Comparison of ENCODE assay signal across 8 cellular contexts in genomic region chr21:39387461-39388037, GRCh38. TPM values are rescaled to one million over a fixed set of nuclear protein-coding genes. Genes with fewer than 3 reads are reported as not detected.
DNase-seq lines count a peak whose midpoint lies in the region; ATAC-seq and TF ChIP-seq lines count a peak whose summit lies in the region.

No MANE protein-coding gene starts in this region.

- H3K36me3 ChIP-seq in BLaER1 (peaks cover 38% of the 10 kb centered on the region), adipocyte (ENCODE audit: control insufficient read depth, insufficient read depth, low read length, severe bottlenecking) (peaks cover 15% of the 10 kb centered on the region), heart right ventricle (peaks cover 0 to 28% (median 11%) of the 10 kb centered on the region in 9 donors), tibial nerve (peaks cover 0 to 32% (median 9%) of the 10 kb centered on the region in 3 donors)

- H3K27ac ChIP-seq in BLaER1 (peak overlapping the region; percentile 77), heart right ventricle (peak overlapping the region in 9 of 10 donors; percentile 6 to 83 (median 67)), tibial nerve (peak overlapping the region; percentile 65 to 81 (median 72))

- H3K9ac ChIP-seq in BLaER1: peak overlapping the region; percentile 77
- peak overlapping the region; percentile 87 for H3K9ac ChIP-seq in adipocyte (ENCODE audit: low read length)

- H3K9me3 ChIP-seq in BLaER1: no peaks in the 10 kb centered on the region
- H3K9me3 ChIP-seq in adipocyte (ENCODE audit: control insufficient read depth, low read length): no peaks in the 10 kb centered on the region
- H3K9me3 ChIP-seq in heart right ventricle: no peaks in the 10 kb centered on the region
- H3K9me3 ChIP-seq in tibial nerve: no peaks in the 10 kb centered on the region

- no peak for TF ChIP-seq CTCF in heart right ventricle (IDR thresholded peaks at IDR 0.05)
- TF ChIP-seq CTCF in tibial nerve (IDR thresholded peaks at IDR 0.05): no peak

- peak; percentile 93 for DNase-seq in NCI-H1105 treated with DMSO at 0.1 percent for 48 hours (lab: John Stamatoyannopoulos, UW)
- DNase-seq in SW 1271 (lab: John Stamatoyannopoulos, UW): peak; percentile 47 to 76
- peak; percentile 97 for DNase-seq in adipocyte (ENCODE audit: low read depth)
- peak; percentile 93 to 95 for DNase-seq in heart right ventricle
- DNase-seq in pons (ENCODE audit: low spot score): peak; percentile 83
- peak; percentile 77 to 79 for DNase-seq in tibial nerve (ENCODE audit: low spot score in 2 of 2)

- no peaks in the 10 kb centered on the region for H3K27me3 ChIP-seq in BLaER1
- no peaks in the 10 kb centered on the region for H3K27me3 ChIP-seq in adipocyte (replicated peaks; ENCODE audit: control insufficient read depth, insufficient read depth, low read length)
- H3K27me3 ChIP-seq in heart right ventricle: no peaks in the 10 kb centered on the region
- H3K27me3 ChIP-seq in tibial nerve: no peaks in the 10 kb centered on the region

- TF ChIP-seq EP300 in tibial nerve (IDR thresholded peaks at IDR 0.05): no peak

- peaks cover 35% of the 10 kb centered on the region for H4K20me1 ChIP-seq in BLaER1

- H3K4me1 ChIP-seq in BLaER1: peaks cover 28% of the 10 kb centered on the region
- H3K4me1 ChIP-seq in adipocyte (ENCODE audit: control insufficient read depth, insufficient read depth, low read length): peaks cover 31% of the 10 kb centered on the region
- H3K4me1 ChIP-seq in heart right ventricle: peaks cover 5 to 47% (median 31%) of the 10 kb centered on the region in 9 donors
- H3K4me1 ChIP-seq in tibial nerve: peaks cover 0 to 35% (median 7%) of the 10 kb centered on the region in 4 donors

- 13 to 17% methylated on average over 21 of the region's 21 CpGs for WGBS in heart right ventricle, 2 donors
- WGBS in tibial nerve, 2 donors: 6 to 30% methylated on average over 21 of the region's 21 CpGs

- H3K4me3 ChIP-seq in BLaER1 (peak overlapping the region; percentile 71), adipocyte (ENCODE audit: low read length) (peak overlapping the region; percentile 88), heart right ventricle (peak overlapping the region in 9 of 10 donors; percentile 32 to 65 (median 56)), tibial nerve (peak overlapping the region; percentile 32 to 51 (median 36))

- no peak for TF ChIP-seq POLR2A in tibial nerve (IDR thresholded peaks at IDR 0.05)

- intact Hi-C loops in heart right ventricle (cut with DNase I): loop anchor here (1.0 to 10.0 kb wide), 12 partner anchors 35 to 203 kb away; partner anchors contain the start of genes BRWD1 (in 8 of the 10), HMGN1 (in 3 of the 10) and PSMG1 (in 2 of the 10)

- peak overlapping the region; percentile 98 for H3K4me2 ChIP-seq in BLaER1

- peak; percentile 45 for ATAC-seq in GM21447 (IDR thresholded peaks at IDR 0.05; ENCODE audit: unreplicated experiment)
- ATAC-seq in heart right ventricle: peak; percentile 61 to 91 (median 78)

RNA-seq across cellular contexts. Expression of gene HMGN1, which starts 38.7 kb away (rescaled TPM):
- total RNA-seq in heart right ventricle (10 to 100 TPM; 49.4 to 73.6 (median 59.3) TPM), tibial nerve (10 to 100 TPM; 58.4 to 82.2 (median 59.6) TPM)
- 10 to 100 TPM; 46.2 to 79.0 TPM for polyA plus RNA-seq in heart right ventricle

RNA-seq across cellular contexts. Expression of gene LCA5L, which starts 58.0 kb away (rescaled TPM):
- total RNA-seq in heart right ventricle: 1 to 10 TPM in 3 of 10 donors, under 1 TPM in 7; 0.21 to 2.1 (median 0.78) TPM
- polyA plus RNA-seq in heart right ventricle: under 1 TPM; 0.58 to 0.95 TPM
- 1 to 10 TPM in 2 of 4 donors, under 1 TPM in 1, not detected in 1; 0.66 to 5.9 (median 1.9) TPM for total RNA-seq in tibial nerve

Comparison
In these comparisons a context has a peak if more than half of its experiments do, and no peak if none do; other contexts are left out.
1. Peak in every context shown above with its lines: DNase-seq, ATAC-seq, H3K4me3 ChIP-seq and H3K27ac ChIP-seq.
2. H3K4me3 ChIP-seq: peak in every context shown above with its lines; median percentile 88 in adipocyte; 71 in BLaER1; 56 in heart right ventricle; 36 in tibial nerve.